Comparison of ENCODE assay signal across 13 cellular contexts in genomic region chr6:34485321-34486060, GRCh38. TPM values are rescaled to one million over a fixed set of nuclear protein-coding genes. Genes with fewer than 3 reads are reported as not detected.
DNase-seq lines count a peak whose midpoint lies in the region; ATAC-seq and TF ChIP-seq lines count a peak whose summit lies in the region.
"Had no signal": no experiment of that assay in that cellular context is flagged by ENCODE, and none has a peak within 500 bp of the region (broad histone marks: within the 10 kb centered on the region; RNA-seq: fewer than 3 reads in every experiment).

No MANE protein-coding gene starts in this region.

- no peak overlapping the region for H3K4me3 ChIP-seq in PC-3 (ENCODE audit: low read length)
- H3K4me3 ChIP-seq in colonic mucosa, result no peak overlapping the region
- no peak overlapping the region for H3K4me3 ChIP-seq in hepatocyte
- H3K4me3 ChIP-seq: ovary had no signal

- ATAC-seq in PC-3, result no peak
- ATAC-seq in central memory CD8-positive, alpha-beta T cell (replicated peaks; ENCODE audit: extremely low read depth, poor library complexity, severe bottlenecking), result no peak
- ATAC-seq in stimulated activated effector memory CD8-positive, alpha-beta T cell treated with anti-CD3 and anti-CD28 coated beads, Interleukin-12 subunit alpha, Interleukin-12 subunit beta, amount 100 ng/mL, for 72 hours, result no peak

- BruUV-seq in PC-3 (replicated peaks; lab: Mats Ljungman, UMichigan), result no TSS peak

- no peaks in the 10 kb centered on the region for H3K27me3 ChIP-seq in PC-3 (ENCODE audit: low read length)
- no peaks in the 10 kb centered on the region for H3K27me3 ChIP-seq in colonic mucosa
- no peaks in the 10 kb centered on the region for H3K27me3 ChIP-seq in hepatocyte
- H3K27me3 ChIP-seq: ovary had no signal

- POLR2A ChIA-PET in PC-3 (lab: Charles Lee; ENCODE audit: unreplicated experiment), result no interaction called here

- peaks cover 4% of the 10 kb centered on the region for H3K36me3 Mint-ChIP-seq in central memory CD8-positive, alpha-beta T cell (ENCODE audit: insufficient read depth)
- peaks cover 6% of the 10 kb centered on the region for H3K36me3 Mint-ChIP-seq in stimulated activated effector memory CD8-positive, alpha-beta T cell treated with anti-CD3 and anti-CD28 coated beads, Interleukin-12 subunit alpha, Interleukin-12 subunit beta, amount 100 ng/mL, for 72 hours

- H3K9me2 ChIP-seq in PC-3 (replicated peaks; ENCODE audit: low read length), result no peaks in the 10 kb centered on the region
- no peaks in the 10 kb centered on the region for H3K9me2 ChIP-seq in hepatocyte (replicated peaks; ENCODE audit: insufficient read depth)

- H3K4me1 ChIP-seq in PC-3 (ENCODE audit: insufficient read depth, low read length) (peaks cover 20% of the 10 kb centered on the region), colonic mucosa (no peaks in the 10 kb centered on the region), hepatocyte (ENCODE audit: insufficient read depth) (no peaks in the 10 kb centered on the region)

- CTCF ChIA-PET in PC-3 (lab: Charles Lee), result no interaction called here

- H3K9me3 ChIP-seq in PC-3 (ENCODE audit: low read length), result no peaks in the 10 kb centered on the region
- no peaks in the 10 kb centered on the region for H3K9me3 ChIP-seq in colonic mucosa
- H3K9me3 ChIP-seq in hepatocyte (ENCODE audit: low read depth), result no peaks in the 10 kb centered on the region
- H3K9me3 ChIP-seq: ovary had no signal

- intact Hi-C loops in PC-3 (cut with micrococcal nuclease) (no loop called here), colonic mucosa (cut with DNase I) (no loop called here)

- TF ChIP-seq CTCF in PC-3 (conservative IDR thresholded peaks at IDR 0.05; ENCODE audit: low read depth, low read length) (no peak), colonic mucosa (IDR thresholded peaks at IDR 0.05) (no peak), hepatocyte (IDR thresholded peaks at IDR 0.05; ENCODE audit: poor library complexity) (no peak)

- no peaks in the 10 kb centered on the region for H3K27me3 Mint-ChIP-seq in central memory CD8-positive, alpha-beta T cell

- H4K20me1 ChIP-seq in PC-3 (ENCODE audit: low read length) (no peaks in the 10 kb centered on the region), hepatocyte (ENCODE audit: insufficient read depth, poor library complexity, severe bottlenecking) (no peaks in the 10 kb centered on the region)

- H3K4me1 Mint-ChIP-seq in central memory CD8-positive, alpha-beta T cell, result peaks cover 51% of the 10 kb centered on the region
- peaks cover 30% of the 10 kb centered on the region for H3K4me1 Mint-ChIP-seq in stimulated activated effector memory CD8-positive, alpha-beta T cell treated with anti-CD3 and anti-CD28 coated beads, Interleukin-12 subunit alpha, Interleukin-12 subunit beta, amount 100 ng/mL, for 72 hours

- H3K27ac ChIP-seq in PC-3 (ENCODE audit: low read length), result no peak overlapping the region
- no peak overlapping the region for H3K27ac ChIP-seq in colonic mucosa
- H3K27ac ChIP-seq in hepatocyte, result no peak overlapping the region
- H3K27ac ChIP-seq: ovary had no signal

- no peaks in the 10 kb centered on the region for H3F3A ChIP-seq in PC-3 (ENCODE audit: low read length, unreplicated experiment)

- peak overlapping the region; percentile 83 for H3K4me3 Mint-ChIP-seq in central memory CD8-positive, alpha-beta T cell
- H3K4me3 Mint-ChIP-seq in stimulated activated effector memory CD8-positive, alpha-beta T cell treated with anti-CD3 and anti-CD28 coated beads, Interleukin-12 subunit alpha, Interleukin-12 subunit beta, amount 100 ng/mL, for 72 hours, result peak overlapping the region; percentile 53

- H3K4me2 ChIP-seq in PC-3 (ENCODE audit: low read length), result peak overlapping the region; percentile 55; the same call in 1 of the 2 replicates
- H3K4me2 ChIP-seq in hepatocyte, result no peak overlapping the region

- H2AFZ ChIP-seq in PC-3 (ENCODE audit: low read length) (no peak overlapping the region), hepatocyte (no peak overlapping the region)

- WGBS in hepatocyte (ENCODE audit: low lambda C conversion rate, missing lambda C conversion rate), result 87% methylated on average over 14 of the region's 14 CpGs

- H3K9me3 Mint-ChIP-seq in central memory CD8-positive, alpha-beta T cell, result no peaks in the 10 kb centered on the region
- no peaks in the 10 kb centered on the region for H3K9me3 Mint-ChIP-seq in stimulated activated effector memory CD8-positive, alpha-beta T cell treated with anti-CD3 and anti-CD28 coated beads, Interleukin-12 subunit alpha, Interleukin-12 subunit beta, amount 100 ng/mL, for 72 hours

- H3K36me3 ChIP-seq in PC-3 (ENCODE audit: low read depth, low read length) (no peaks in the 10 kb centered on the region), colonic mucosa (no peaks in the 10 kb centered on the region), hepatocyte (replicated peaks; ENCODE audit: insufficient read depth, low read depth) (no peaks in the 10 kb centered on the region)
- H3K36me3 ChIP-seq: ovary had no signal

- H3K79me2 ChIP-seq in PC-3 (ENCODE audit: low read length) (no peaks in the 10 kb centered on the region), hepatocyte (no peaks in the 10 kb centered on the region)

- peak overlapping the region; percentile 98 for H3K27ac Mint-ChIP-seq in central memory CD8-positive, alpha-beta T cell (ENCODE audit: low read depth)
- H3K27ac Mint-ChIP-seq in stimulated activated effector memory CD8-positive, alpha-beta T cell treated with anti-CD3 and anti-CD28 coated beads, Interleukin-12 subunit alpha, Interleukin-12 subunit beta, amount 100 ng/mL, for 72 hours, result peak overlapping the region; percentile 95

- DNase-seq in activated effector memory CD4-positive, alpha-beta T cell treated with anti-CD3 and anti-CD28 coated beads, Interleukin-2, amount 50 U/mL, for 16 hours, result peak; percentile 56
- DNase-seq in activated effector memory CD4-positive, alpha-beta T cell treated with Interleukin-2 at 50 U/mL for 16 hours, result no peak
- no peak for DNase-seq in PC-3
- DNase-seq in central memory CD8-positive, alpha-beta T cell (ENCODE audit: low spot score in 2 of 2), result no peak
- DNase-seq in stimulated activated effector memory CD8-positive, alpha-beta T cell treated with anti-CD3 and anti-CD28 coated beads, Interleukin-12 subunit alpha, Interleukin-12 subunit beta, amount 100 ng/mL, for 72 hours (ENCODE audit: low spot score in 2 of 2), result no peak
- no peak for DNase-seq in colonic mucosa
- no peak for DNase-seq in hepatocyte (ENCODE audit: low spot score)
- DNase-seq in activated gamma-delta T cell treated with Interleukin-2 at 50 U/mL for 16 hours, result no peak
- DNase-seq: glutamatergic neuron, NCI-H2081 treated with DMSO at 0.1 percent for 48 hours, NCI-H748 treated with DMSO at 0.1 percent for 48 hours, T1000 had no signal

- H3K9ac ChIP-seq in PC-3 (ENCODE audit: low read length) (no peak overlapping the region), colonic mucosa (ENCODE audit: low read depth in 2 of 2, low read length in 2 of 2) (no peak overlapping the region)

RNA-seq across cellular contexts. Expression of gene PACSIN1, which starts 19.6 kb away (rescaled TPM):
- 2.3 and 3.5 TPM in 2 replicates for total RNA-seq in PC-3 (2014; rRNA removed)
- under 1 TPM; 0.05 to 0.37 TPM for total RNA-seq in colonic mucosa
- 0.37 TPM in 1 of 2 replicates, not detected in the other for total RNA-seq in hepatocyte
- polyA plus RNA-seq in hepatocyte, result 0.05 and 0.33 TPM in 2 replicates

RNA-seq across cellular contexts. Expression of gene RPS10, which starts 59.6 kb away (rescaled TPM):
- 2,227 and 3,060 TPM in 2 replicates for total RNA-seq in PC-3 (2014; rRNA removed)
- 1,000 to 10,000 TPM; 1,011 to 1,246 TPM for total RNA-seq in colonic mucosa
- total RNA-seq in hepatocyte, result 1,824 and 2,302 TPM in 2 replicates
- polyA plus RNA-seq in hepatocyte, result 518 and 544 TPM in 2 replicates
